In genomic region chr19:49916839-49917733, GRCh38 we compare ENCODE assay signal across 8 cellular contexts. TPM values are rescaled to one million over a fixed set of nuclear protein-coding genes. Genes with fewer than 3 reads are reported as not detected.
DNase-seq lines count a peak whose midpoint lies in the region; ATAC-seq and TF ChIP-seq lines count a peak whose summit lies in the region.
"Had no signal": no experiment of that assay in that cellular context is flagged by ENCODE, and none has a peak within 500 bp of the region (broad histone marks: within the 10 kb centered on the region; RNA-seq: fewer than 3 reads in every experiment).

No MANE protein-coding gene starts in this region.

- H2AFZ ChIP-seq in GM23248, result no peak overlapping the region

- in situ Hi-C loops in GM23248 (cut with MboI), result no loop called here

- WGBS in GM23248 (ENCODE audit: low coverage in 1 of 2, low lambda C conversion rate in 2 of 2, missing lambda C conversion rate in 2 of 2), 2 experiments, result 90 to 93% methylated on average over 21 of the region's 21 CpGs

- H3K27me3 ChIP-seq in foreskin keratinocyte, result no peaks in the 10 kb centered on the region
- H3K27me3 ChIP-seq in GM23248 (replicated peaks; ENCODE audit: insufficient read depth), result no peaks in the 10 kb centered on the region
- H3K27me3 ChIP-seq: sigmoid colon had no signal

- no peaks in the 10 kb centered on the region for H3K9me3 ChIP-seq in GM23248 (ENCODE audit: low read depth)
- H3K9me3 ChIP-seq: sigmoid colon had no signal

- no peaks in the 10 kb centered on the region for H3F3A ChIP-seq in GM23248 (ENCODE audit: insufficient read depth)

- H3K27ac ChIP-seq in foreskin keratinocyte (no peak overlapping the region), GM23248 (no peak overlapping the region)
- H3K27ac ChIP-seq: sigmoid colon had no signal

- intact Hi-C loops in posterior vena cava (cut with DNase I), result no loop called here

- no peak overlapping the region for H3K4me3 ChIP-seq in GM23248
- H3K4me3 ChIP-seq: sigmoid colon had no signal

- no peak overlapping the region for H3K9ac ChIP-seq in GM23248

- no peak overlapping the region for H3K4me2 ChIP-seq in GM23248 (ENCODE audit: unreplicated experiment)

- no peaks in the 10 kb centered on the region for H3K36me3 ChIP-seq in GM23248 (ENCODE audit: low read depth)

- peak; percentile 73 for DNase-seq in CD1c-positive myeloid dendritic cell (ENCODE audit: extremely low spot score)
- peak; percentile 84 for DNase-seq in MV-4-11 (lab: John Stamatoyannopoulos, UW)
- no peak for DNase-seq in foreskin keratinocyte
- DNase-seq in SHP77 (lab: John Stamatoyannopoulos, UW), result no peak
- no peak for DNase-seq in posterior vena cava (ENCODE audit: low spot score)
- DNase-seq in GM23248, result no peak
- DNase-seq: NCI-H226, sigmoid colon had no signal

- H3K9me2 ChIP-seq in GM23248 (ENCODE audit: insufficient read depth), result no peaks in the 10 kb centered on the region

- H3K79me2 ChIP-seq in GM23248 (ENCODE audit: insufficient read depth), result peaks cover 70% of the 10 kb centered on the region

- no peaks in the 10 kb centered on the region for H3K4me1 ChIP-seq in foreskin keratinocyte
- H3K4me1 ChIP-seq in GM23248 (ENCODE audit: insufficient read depth), result peaks cover 5% of the 10 kb centered on the region

- no peaks in the 10 kb centered on the region for H4K20me1 ChIP-seq in GM23248 (ENCODE audit: insufficient read depth)

- ATAC-seq in foreskin keratinocyte, result no peak

- peak; percentile 56 for TF ChIP-seq CTCF in foreskin keratinocyte (conservative IDR thresholded peaks at IDR 0.05)

RNA-seq across cellular contexts. Expression of gene ATF5, which starts 11.9 kb away (rescaled TPM):
- total RNA-seq in foreskin keratinocyte, result 15.4 and 15.9 TPM in 2 replicates
- polyA plus RNA-seq in foreskin keratinocyte, result 27.6 and 28.2 TPM in 2 replicates
- 10 to 100 TPM; 18.8 to 37.0 TPM for total RNA-seq in posterior vena cava
- 8.9 and 19.1 TPM in 2 replicates for total RNA-seq in GM23248 (2014; rRNA removed; shearing (Covaris generic))
- polyA plus RNA-seq in GM23248 (2016; fragmentation: Nextera tagmentation; extraction: Ambion mirVana), result 8.0 and 8.9 TPM in 2 replicates

RNA-seq across cellular contexts. Expression of gene NUP62, which starts 12.2 kb away (rescaled TPM):
- total RNA-seq in foreskin keratinocyte (62.0 and 62.1 TPM in 2 replicates), posterior vena cava (10 to 100 TPM; 21.9 to 27.1 TPM)
- polyA plus RNA-seq in foreskin keratinocyte (39.0 and 43.0 TPM in 2 replicates), GM23248 (2016; fragmentation: Nextera tagmentation; extraction: Ambion mirVana) (38.4 and 38.5 TPM in 2 replicates)
- 35.1 and 41.6 TPM in 2 replicates for total RNA-seq in GM23248 (2014; rRNA removed; shearing (Covaris generic))

RNA-seq across cellular contexts. Expression of gene IL4I1, which starts 20.4 kb away (rescaled TPM):
- total RNA-seq in foreskin keratinocyte, result 0.44 and 0.46 TPM in 2 replicates
- 0.26 and 0.28 TPM in 2 replicates for polyA plus RNA-seq in foreskin keratinocyte
- 1 to 10 TPM; 1.1 to 1.3 TPM for total RNA-seq in posterior vena cava
- not detected in 2 replicates for total RNA-seq in GM23248 (2014; rRNA removed; shearing (Covaris generic))
- polyA plus RNA-seq in GM23248 (2016; fragmentation: Nextera tagmentation; extraction: Ambion mirVana), result 0.66 and 0.91 TPM in 2 replicates

RNA-seq across cellular contexts. Expression of gene TBC1D17, which starts 39.6 kb away (rescaled TPM):
- 12.4 and 14.7 TPM in 2 replicates for total RNA-seq in foreskin keratinocyte
- 20.5 and 27.4 TPM in 2 replicates for polyA plus RNA-seq in foreskin keratinocyte
- total RNA-seq in posterior vena cava, result 10 to 100 TPM; 28.7 to 36.3 TPM
- 6.3 and 6.6 TPM in 2 replicates for total RNA-seq in GM23248 (2014; rRNA removed; shearing (Covaris generic))
- 32.4 and 33.0 TPM in 2 replicates for polyA plus RNA-seq in GM23248 (2016; fragmentation: Nextera tagmentation; extraction: Ambion mirVana)

RNA-seq across cellular contexts. Expression of gene AKT1S1, which starts 39.9 kb away (rescaled TPM):
- total RNA-seq in foreskin keratinocyte, result 20.8 and 22.5 TPM in 2 replicates
- 75.0 and 75.6 TPM in 2 replicates for polyA plus RNA-seq in foreskin keratinocyte
- total RNA-seq in posterior vena cava, result 10 to 100 TPM; 26.5 to 28.9 TPM
- 11.6 and 17.3 TPM in 2 replicates for total RNA-seq in GM23248 (2014; rRNA removed; shearing (Covaris generic))
- polyA plus RNA-seq in GM23248 (2016; fragmentation: Nextera tagmentation; extraction: Ambion mirVana), result 60.4 and 65.2 TPM in 2 replicates

Comparison
In these comparisons a context has a peak if more than half of its experiments do, and no peak if none do; other contexts are left out.
1. DNase-seq: peak in CD1c-positive myeloid dendritic cell (single experiment) and MV-4-11 (single experiment); none in foreskin keratinocyte (0 of 2), SHP77 (0 of 2), posterior vena cava (single experiment) and GM23248 (single experiment).